Comparison of ENCODE assay signal across 15 cellular contexts in the genomic region with DNA sequence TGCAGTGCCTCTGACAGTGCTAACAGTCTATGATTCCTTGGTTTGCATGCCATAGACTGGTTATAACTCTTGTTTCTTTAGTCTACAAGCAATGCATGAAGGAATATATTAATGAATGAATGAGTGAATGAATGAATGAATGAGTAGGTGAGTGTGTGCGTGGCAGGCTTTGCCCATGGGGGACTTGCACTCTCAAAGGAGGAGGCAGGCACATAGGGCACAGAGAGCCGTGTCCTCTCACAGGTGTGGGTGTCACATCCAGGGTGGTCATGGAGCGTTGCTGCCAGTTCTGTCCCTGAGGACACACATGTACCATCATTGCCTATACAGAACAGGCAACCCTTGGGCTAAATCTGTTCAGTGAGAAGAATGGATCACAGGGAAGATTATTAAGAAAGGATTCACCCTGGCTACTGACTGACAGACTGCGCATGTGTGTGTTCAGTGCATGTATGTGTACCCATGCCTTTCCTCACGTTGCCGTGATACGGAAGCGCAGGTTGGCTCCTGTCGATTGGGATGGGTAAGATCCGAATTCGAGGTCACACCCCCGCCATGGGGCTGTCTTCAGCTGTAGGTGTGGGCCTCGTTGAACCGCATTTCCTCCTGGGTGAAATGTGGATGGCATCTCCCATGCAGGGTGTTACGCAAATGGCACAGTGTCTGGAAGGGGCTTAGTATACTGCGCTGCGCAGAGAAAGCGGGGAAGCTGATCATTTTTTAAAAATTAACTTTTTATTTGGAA.
"Had no signal": no experiment of that assay in that cellular context is flagged by ENCODE, and none has a peak within 500 bp of the region (broad histone marks: within the 10 kb centered on the region; RNA-seq: fewer than 3 reads in every experiment).

No MANE protein-coding gene starts in this region.

- H3K4me1 ChIP-seq: gastroesophageal sphincter, psoas muscle, tibial artery had no signal

- H3K27ac ChIP-seq: gastroesophageal sphincter, neutrophil, psoas muscle, tibial artery had no signal

- H3K4me2 ChIP-seq: SK-N-SH had no signal

- H3K9ac ChIP-seq: SK-N-SH had no signal

- ATAC-seq: activated T-helper 17 cell treated with anti-CD3 and anti-CD28 coated beads, Interleukin-2, amount 50 U/mL, for 72 hours; gastroesophageal sphincter; naive thymus-derived CD4-positive, alpha-beta T cell; psoas muscle had no signal

- DNase-seq: activated B cell treated with CpG ODN at 0.5 μM for 24 hours; activated CD4-positive, alpha-beta T cell treated with anti-CD3 and anti-CD28 coated beads, Interleukin-2, amount 10 ng/mL, durations not matched to agents 24 days and 14 days; activated naive CD4-positive, alpha-beta T cell treated with anti-CD3 and anti-CD28 coated beads for 36 hours; dermis blood vessel endothelial cell; naive thymus-derived CD4-positive, alpha-beta T cell; psoas muscle; SK-N-SH; stimulated activated CD4-positive, alpha-beta T cell treated with anti-CD3 and anti-CD28 coated beads, Interleukin-4, amount 100 ng/mL, for 1 hour; stimulated activated CD8-positive, alpha-beta memory T cell treated with anti-CD3 and anti-CD28 coated beads, Interleukin-4, amount 100 ng/mL, for 48 hours; T-helper 1 cell; tibial artery had no signal

- H3K27me3 ChIP-seq: gastroesophageal sphincter, neutrophil, tibial artery had no signal

- H3K4me3 ChIP-seq: gastroesophageal sphincter, psoas muscle, tibial artery had no signal

- H3K9me3 Mint-ChIP-seq: activated CD4-positive, alpha-beta T cell treated with anti-CD3 and anti-CD28 coated beads, Interleukin-2, amount 10 ng/mL, durations not matched to agents 24 days and 14 days had no signal

- H3K4me3 Mint-ChIP-seq: activated B cell treated with CpG ODN at 0.5 μM for 24 hours; activated CD4-positive, alpha-beta T cell treated with anti-CD3 and anti-CD28 coated beads, Interleukin-2, amount 10 ng/mL, durations not matched to agents 24 days and 14 days; activated naive CD4-positive, alpha-beta T cell treated with anti-CD3 and anti-CD28 coated beads for 36 hours; activated T-helper 17 cell treated with anti-CD3 and anti-CD28 coated beads, Interleukin-2, amount 50 U/mL, for 72 hours; central memory CD8-positive, alpha-beta T cell; naive thymus-derived CD4-positive, alpha-beta T cell had no signal

- H3K9me3 ChIP-seq: gastroesophageal sphincter, neutrophil, psoas muscle, SK-N-SH, tibial artery had no signal

- H3K27ac Mint-ChIP-seq: activated B cell treated with CpG ODN at 0.5 μM for 24 hours; activated CD4-positive, alpha-beta T cell treated with anti-CD3 and anti-CD28 coated beads, Interleukin-2, amount 10 ng/mL, durations not matched to agents 24 days and 14 days; activated naive CD4-positive, alpha-beta T cell treated with anti-CD3 and anti-CD28 coated beads for 36 hours; activated T-helper 17 cell treated with anti-CD3 and anti-CD28 coated beads, Interleukin-2, amount 50 U/mL, for 72 hours; naive thymus-derived CD4-positive, alpha-beta T cell had no signal

- H3K36me3 ChIP-seq: neutrophil had no signal
